ENCODE assay signal across 1 cellular context in the genomic region with DNA sequence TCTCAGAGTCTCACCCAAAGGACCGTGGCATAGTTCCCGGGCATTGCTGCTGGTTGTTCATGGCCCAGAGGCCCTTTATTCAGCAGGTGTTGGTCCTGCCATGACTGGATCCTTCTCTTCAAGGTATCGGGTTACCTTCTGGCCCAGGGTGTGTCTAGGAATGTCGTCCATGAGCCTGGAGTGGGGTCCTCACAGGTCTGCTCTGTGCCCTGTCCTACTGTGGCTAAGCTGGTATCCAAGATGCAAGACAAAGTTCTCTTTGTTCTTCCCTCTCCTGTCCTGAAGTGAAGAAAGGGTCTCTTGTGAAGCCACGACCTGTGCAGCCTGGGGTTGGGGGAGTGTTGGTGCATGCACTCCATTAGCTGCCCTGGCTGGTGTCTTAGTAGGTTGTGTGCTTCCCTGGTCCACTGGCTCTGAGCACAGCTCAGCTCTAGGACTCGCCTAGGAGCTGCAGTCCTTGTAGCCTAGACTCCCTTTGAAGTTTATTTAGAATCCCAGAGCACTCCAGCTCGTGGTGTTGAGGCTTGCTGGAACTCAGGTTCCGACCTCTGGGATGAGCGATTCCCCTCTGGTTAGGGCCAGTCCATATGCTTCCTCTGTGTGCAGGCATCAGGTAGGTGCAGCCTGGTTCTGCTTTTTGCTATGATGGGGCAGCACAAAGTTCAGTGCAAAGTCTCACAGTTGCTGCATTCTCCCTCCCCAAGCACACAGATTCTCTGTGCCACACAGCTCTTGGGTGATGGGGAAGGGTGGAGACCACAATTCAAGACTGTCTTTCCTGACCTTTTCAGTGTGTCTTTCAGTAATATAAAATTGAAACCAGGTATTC.
TF ChIP-seq lines count a peak whose summit lies in the region.

No MANE protein-coding gene starts in this region.

TF ChIP-seq in GM23338, 12 proteins besides CTCF, POLR2A, EP300 and RAD21 (continued from another document):
- TF ChIP-seq, protein P1, sequence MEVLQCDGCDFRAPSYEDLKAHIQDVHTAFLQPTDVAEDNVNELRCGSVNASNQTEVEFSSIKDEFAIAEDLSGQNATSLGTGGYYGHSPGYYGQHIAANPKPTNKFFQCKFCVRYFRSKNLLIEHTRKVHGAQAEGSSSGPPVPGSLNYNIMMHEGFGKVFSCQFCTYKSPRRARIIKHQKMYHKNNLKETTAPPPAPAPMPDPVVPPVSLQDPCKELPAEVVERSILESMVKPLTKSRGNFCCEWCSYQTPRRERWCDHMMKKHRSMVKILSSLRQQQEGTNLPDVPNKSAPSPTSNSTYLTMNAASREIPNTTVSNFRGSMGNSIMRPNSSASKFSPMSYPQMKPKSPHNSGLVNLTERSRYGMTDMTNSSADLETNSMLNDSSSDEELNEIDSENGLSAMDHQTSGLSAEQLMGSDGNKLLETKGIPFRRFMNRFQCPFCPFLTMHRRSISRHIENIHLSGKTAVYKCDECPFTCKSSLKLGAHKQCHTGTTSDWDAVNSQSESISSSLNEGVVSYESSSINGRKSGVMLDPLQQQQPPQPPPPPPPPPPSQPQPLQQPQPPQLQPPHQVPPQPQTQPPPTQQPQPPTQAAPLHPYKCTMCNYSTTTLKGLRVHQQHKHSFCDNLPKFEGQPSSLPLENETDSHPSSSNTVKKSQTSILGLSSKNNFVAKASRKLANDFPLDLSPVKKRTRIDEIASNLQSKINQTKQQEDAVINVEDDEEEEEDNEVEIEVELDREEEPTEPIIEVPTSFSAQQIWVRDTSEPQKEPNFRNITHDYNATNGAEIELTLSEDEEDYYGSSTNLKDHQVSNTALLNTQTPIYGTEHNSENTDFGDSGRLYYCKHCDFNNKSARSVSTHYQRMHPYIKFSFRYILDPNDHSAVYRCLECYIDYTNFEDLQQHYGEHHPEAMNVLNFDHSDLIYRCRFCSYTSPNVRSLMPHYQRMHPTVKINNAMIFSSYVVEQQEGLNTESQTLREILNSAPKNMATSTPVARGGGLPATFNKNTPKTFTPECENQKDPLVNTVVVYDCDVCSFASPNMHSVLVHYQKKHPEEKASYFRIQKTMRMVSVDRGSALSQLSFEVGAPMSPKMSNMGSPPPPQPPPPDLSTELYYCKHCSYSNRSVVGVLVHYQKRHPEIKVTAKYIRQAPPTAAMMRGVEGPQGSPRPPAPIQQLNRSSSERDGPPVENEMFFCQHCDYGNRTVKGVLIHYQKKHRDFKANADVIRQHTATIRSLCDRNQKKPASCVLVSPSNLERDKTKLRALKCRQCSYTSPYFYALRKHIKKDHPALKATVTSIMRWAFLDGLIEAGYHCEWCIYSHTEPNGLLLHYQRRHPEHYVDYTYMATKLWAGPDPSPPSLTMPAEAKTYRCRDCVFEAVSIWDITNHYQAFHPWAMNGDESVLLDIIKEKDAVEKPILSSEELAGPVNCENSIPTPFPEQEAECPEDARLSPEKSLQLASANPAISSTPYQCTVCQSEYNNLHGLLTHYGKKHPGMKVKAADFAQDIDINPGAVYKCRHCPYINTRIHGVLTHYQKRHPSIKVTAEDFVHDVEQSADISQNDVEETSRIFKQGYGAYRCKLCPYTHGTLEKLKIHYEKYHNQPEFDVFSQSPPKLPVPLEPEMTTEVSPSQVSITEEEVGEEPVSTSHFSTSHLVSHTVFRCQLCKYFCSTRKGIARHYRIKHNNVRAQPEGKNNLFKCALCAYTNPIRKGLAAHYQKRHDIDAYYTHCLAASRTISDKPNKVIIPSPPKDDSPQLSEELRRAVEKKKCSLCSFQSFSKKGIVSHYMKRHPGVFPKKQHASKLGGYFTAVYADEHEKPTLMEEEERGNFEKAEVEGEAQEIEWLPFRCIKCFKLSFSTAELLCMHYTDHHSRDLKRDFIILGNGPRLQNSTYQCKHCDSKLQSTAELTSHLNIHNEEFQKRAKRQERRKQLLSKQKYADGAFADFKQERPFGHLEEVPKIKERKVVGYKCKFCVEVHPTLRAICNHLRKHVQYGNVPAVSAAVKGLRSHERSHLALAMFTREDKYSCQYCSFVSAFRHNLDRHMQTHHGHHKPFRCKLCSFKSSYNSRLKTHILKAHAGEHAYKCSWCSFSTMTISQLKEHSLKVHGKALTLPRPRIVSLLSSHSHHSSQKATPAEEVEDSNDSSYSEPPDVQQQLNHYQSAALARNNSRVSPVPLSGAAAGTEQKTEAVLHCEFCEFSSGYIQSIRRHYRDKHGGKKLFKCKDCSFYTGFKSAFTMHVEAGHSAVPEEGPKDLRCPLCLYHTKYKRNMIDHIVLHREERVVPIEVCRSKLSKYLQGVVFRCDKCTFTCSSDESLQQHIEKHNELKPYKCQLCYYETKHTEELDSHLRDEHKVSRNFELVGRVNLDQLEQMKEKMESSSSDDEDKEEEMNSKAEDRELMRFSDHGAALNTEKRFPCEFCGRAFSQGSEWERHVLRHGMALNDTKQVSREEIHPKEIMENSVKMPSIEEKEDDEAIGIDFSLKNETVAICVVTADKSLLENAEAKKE (CRISPR knock-in tag; IDR thresholded peaks at IDR 0.05) = no peak
- TF ChIP-seq CREB1 (CRISPR knock-in tag; IDR thresholded peaks at IDR 0.05; ENCODE audit: low read depth) (no peak), JUNB (IDR thresholded peaks at IDR 0.05; ENCODE audit: unreplicated experiment) (no peak), EZH2 (IDR thresholded peaks at IDR 0.05; ENCODE audit: low read depth, unreplicated experiment) (no peak), STAT1 (IDR thresholded peaks at IDR 0.05; ENCODE audit: unreplicated experiment) (no peak)
- TF ChIP-seq, protein P2, sequence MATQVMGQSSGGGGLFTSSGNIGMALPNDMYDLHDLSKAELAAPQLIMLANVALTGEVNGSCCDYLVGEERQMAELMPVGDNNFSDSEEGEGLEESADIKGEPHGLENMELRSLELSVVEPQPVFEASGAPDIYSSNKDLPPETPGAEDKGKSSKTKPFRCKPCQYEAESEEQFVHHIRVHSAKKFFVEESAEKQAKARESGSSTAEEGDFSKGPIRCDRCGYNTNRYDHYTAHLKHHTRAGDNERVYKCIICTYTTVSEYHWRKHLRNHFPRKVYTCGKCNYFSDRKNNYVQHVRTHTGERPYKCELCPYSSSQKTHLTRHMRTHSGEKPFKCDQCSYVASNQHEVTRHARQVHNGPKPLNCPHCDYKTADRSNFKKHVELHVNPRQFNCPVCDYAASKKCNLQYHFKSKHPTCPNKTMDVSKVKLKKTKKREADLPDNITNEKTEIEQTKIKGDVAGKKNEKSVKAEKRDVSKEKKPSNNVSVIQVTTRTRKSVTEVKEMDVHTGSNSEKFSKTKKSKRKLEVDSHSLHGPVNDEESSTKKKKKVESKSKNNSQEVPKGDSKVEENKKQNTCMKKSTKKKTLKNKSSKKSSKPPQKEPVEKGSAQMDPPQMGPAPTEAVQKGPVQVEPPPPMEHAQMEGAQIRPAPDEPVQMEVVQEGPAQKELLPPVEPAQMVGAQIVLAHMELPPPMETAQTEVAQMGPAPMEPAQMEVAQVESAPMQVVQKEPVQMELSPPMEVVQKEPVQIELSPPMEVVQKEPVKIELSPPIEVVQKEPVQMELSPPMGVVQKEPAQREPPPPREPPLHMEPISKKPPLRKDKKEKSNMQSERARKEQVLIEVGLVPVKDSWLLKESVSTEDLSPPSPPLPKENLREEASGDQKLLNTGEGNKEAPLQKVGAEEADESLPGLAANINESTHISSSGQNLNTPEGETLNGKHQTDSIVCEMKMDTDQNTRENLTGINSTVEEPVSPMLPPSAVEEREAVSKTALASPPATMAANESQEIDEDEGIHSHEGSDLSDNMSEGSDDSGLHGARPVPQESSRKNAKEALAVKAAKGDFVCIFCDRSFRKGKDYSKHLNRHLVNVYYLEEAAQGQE (IDR thresholded peaks at IDR 0.05; ENCODE audit: unreplicated experiment) = no peak
